27 cellular contexts compared by ENCODE assay signal in the genomic region with DNA sequence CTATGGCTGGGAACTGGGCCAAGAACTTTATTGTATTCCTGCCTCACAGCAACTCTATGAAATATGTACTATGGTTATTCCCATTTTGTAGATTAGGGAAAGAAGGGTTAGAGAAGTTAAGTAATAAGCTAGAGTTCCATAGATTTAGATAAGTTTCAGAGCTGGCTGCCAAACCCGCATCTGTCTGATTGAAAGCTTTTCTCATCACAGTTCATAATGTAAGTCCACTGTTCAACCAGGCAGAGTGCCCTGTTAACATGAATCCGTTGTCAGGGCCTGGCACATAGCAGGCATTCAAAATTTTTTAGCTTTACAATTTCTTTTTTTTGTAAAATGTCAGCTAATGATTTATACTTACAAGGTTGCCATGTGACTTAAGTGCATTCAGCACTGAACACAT.
"Had no signal": no experiment of that assay in that cellular context is flagged by ENCODE, and none has a peak within 500 bp of the region (broad histone marks: within the 10 kb centered on the region; RNA-seq: fewer than 3 reads in every experiment).

No MANE protein-coding gene starts in this region.

- H3K4me3 ChIP-seq: left lung, lower lobe of right lung, neural progenitor cell, ovary, skin epidermis, stomach, testis, thyroid gland, transverse colon, upper lobe of right lung had no signal

- H3K27me3 Mint-ChIP-seq: progenitor cell of endocrine pancreas had no signal

- H3K9ac ChIP-seq: neural progenitor cell had no signal

- H3K4me3 Mint-ChIP-seq: immature natural killer cell; naive thymus-derived CD8-positive, alpha-beta T cell; nephron; neural progenitor cell; stimulated activated naive B cell treated with anti-CD40 and anti-IgM and Interleukin-4, amounts not matched to agents 10 μg/mL and 1 μg/mL and 100 μg/mL, for 72 hours had no signal

- H3K36me3 ChIP-seq: left lung, lower lobe of right lung, neural progenitor cell, ovary, stomach, thyroid gland, transverse colon, upper lobe of right lung had no signal

- H3K36me3 Mint-ChIP-seq: immature natural killer cell; naive thymus-derived CD8-positive, alpha-beta T cell; neural progenitor cell; stimulated activated naive B cell treated with anti-CD40 and anti-IgM and Interleukin-4, amounts not matched to agents 10 μg/mL and 1 μg/mL and 100 μg/mL, for 72 hours had no signal

- H3K27ac Mint-ChIP-seq: immature natural killer cell; naive thymus-derived CD8-positive, alpha-beta T cell; nephron; stimulated activated naive B cell treated with anti-CD40 and anti-IgM and Interleukin-4, amounts not matched to agents 10 μg/mL and 1 μg/mL and 100 μg/mL, for 72 hours had no signal

- H3K9me3 ChIP-seq: lower lobe of right lung, ovary, testis, thyroid gland, transverse colon, upper lobe of right lung had no signal

- H3K27me3 ChIP-seq: left lung, neural progenitor cell, ovary, stomach, testis, thyroid gland, transverse colon, upper lobe of right lung had no signal

- H2AFZ ChIP-seq: neural progenitor cell had no signal

- DNase-seq: hypothalamus; immature natural killer cell; kidney; left colon; left lung; lower lobe of right lung; mammary epithelial cell; mesenchymal stem cell; naive thymus-derived CD8-positive, alpha-beta T cell; ovary; retina; right cardiac atrium; stimulated activated CD4-positive, alpha-beta T cell treated with anti-CD3 and anti-CD28 coated beads, Interleukin-12 subunit alpha, Interleukin-12 subunit beta, amount 100 ng/mL, for 4 hours; stimulated activated CD4-positive, alpha-beta T cell treated with anti-CD3 and anti-CD28 coated beads, Interleukin-15, amount 100 ng/mL, for 24 hours; stimulated activated CD4-positive, alpha-beta T cell treated with anti-CD3 and anti-CD28 coated beads, Interleukin-2, amount 100 ng/mL, for 24 hours; stimulated activated CD4-positive, alpha-beta T cell treated with anti-CD3 and anti-CD28 coated beads, Interleukin-4, amount 100 ng/mL, for 1 hour; stimulated activated naive B cell treated with anti-CD40 and anti-IgM and Interleukin-4, amounts not matched to agents 10 μg/mL and 1 μg/mL and 100 μg/mL, for 72 hours; stimulated activated naive CD8-positive, alpha-beta T cell treated with anti-CD3 and anti-CD28 coated beads, Interleukin-15, Interleukin-2, amounts not matched to agents 100 U/mL and 50 U/mL, for 24 hours; stomach; testis; thyroid gland; transverse colon; upper lobe of right lung had no signal

- H3K4me2 ChIP-seq: neural progenitor cell had no signal

- H3K4me1 ChIP-seq: left lung, lower lobe of right lung, stomach, testis, thyroid gland, transverse colon, upper lobe of right lung had no signal

- H3K4me1 Mint-ChIP-seq: immature natural killer cell; naive thymus-derived CD8-positive, alpha-beta T cell; nephron; stimulated activated naive B cell treated with anti-CD40 and anti-IgM and Interleukin-4, amounts not matched to agents 10 μg/mL and 1 μg/mL and 100 μg/mL, for 72 hours had no signal

- H3K27ac ChIP-seq: left lung, lower lobe of right lung, neural progenitor cell, ovary, skin epidermis, stomach, testis, thyroid gland, transverse colon, upper lobe of right lung had no signal
